24 cellular contexts compared by ENCODE assay signal in genomic region chr17:77742579-77742978, GRCh38.
DNase-seq lines count a peak whose midpoint lies in the region; ATAC-seq and TF ChIP-seq lines count a peak whose summit lies in the region.
"Had no signal": no experiment of that assay in that cellular context is flagged by ENCODE, and none has a peak within 500 bp of the region (broad histone marks: within the 10 kb centered on the region; RNA-seq: fewer than 3 reads in every experiment).

No MANE protein-coding gene starts in this region.

- H3K4me1 Mint-ChIP-seq in endodermal cell: peaks cover 20% of the 10 kb centered on the region

- H2BK120ac ChIP-seq in neuronal stem cell (ENCODE audit: low read depth, low read length): no peak overlapping the region

- no peak overlapping the region for H3K23ac ChIP-seq in neuronal stem cell (ENCODE audit: low read depth, low read length, poor library complexity)

- H3K36me3 ChIP-seq in HUES64 (ENCODE audit: insufficient read depth, low read length): no peaks in the 10 kb centered on the region
- H3K36me3 ChIP-seq in endodermal cell (ENCODE audit: control insufficient read depth, insufficient read depth, low read length): no peaks in the 10 kb centered on the region
- no peaks in the 10 kb centered on the region for H3K36me3 ChIP-seq in neuronal stem cell (replicated peaks in 1 of 2; ENCODE audit: control insufficient read depth in 2 of 2, insufficient read depth in 2 of 2, low read length in 2 of 2)
- no peaks in the 10 kb centered on the region for H3K36me3 ChIP-seq in lower lobe of right lung
- H3K36me3 ChIP-seq: HAP-1 had no signal

- H3K4me2 ChIP-seq in neuronal stem cell (ENCODE audit: insufficient read depth, low read length, poor library complexity, severe bottlenecking): no peak overlapping the region
- H3K4me2 ChIP-seq: PC-9 had no signal

- peaks cover 41% of the 10 kb centered on the region for H3K27me3 Mint-ChIP-seq in endodermal cell (ENCODE audit: insufficient read depth)

- H3K79me1 ChIP-seq in neuronal stem cell (ENCODE audit: low read depth, low read length): no peaks in the 10 kb centered on the region

- H3K14ac ChIP-seq in neuronal stem cell (ENCODE audit: low read length): no peak overlapping the region

- H3K27ac Mint-ChIP-seq in endodermal cell: no peak overlapping the region
- H3K27ac Mint-ChIP-seq: HFFc6 had no signal

- H2AK5ac ChIP-seq in neuronal stem cell (ENCODE audit: low read depth, low read length): no peak overlapping the region

- no peak overlapping the region for H2BK5ac ChIP-seq in neuronal stem cell (ENCODE audit: low read length)

- no peak overlapping the region for H4K8ac ChIP-seq in neuronal stem cell (ENCODE audit: low read depth, low read length)

- DNase-seq in ELF-1 (ENCODE audit: low read depth, low spot score) (peak; percentile 45), endodermal cell (peak; percentile 49), neuronal stem cell (ENCODE audit: low spot score) (peak; percentile 74), lower lobe of right lung (no peak), Right ventricle myocardium superior (no peak), OCI-M2 (lab: John Stamatoyannopoulos, UW; ENCODE audit: unreplicated experiment) (no peak), middle frontal gyrus (ENCODE audit: extremely low spot score, low spot score) (no peak)
- DNase-seq: 8988T, ACHN, Calu3, DMS79 treated with DMSO at 0.1 percent for 48 hours, HFFc6, MV-4-11, NCI-H1105 treated with DMSO at 0.1 percent for 48 hours, NCI-H2029, NCI-H446, NCI-H524 treated with DMSO at 0.1 percent for 48 hours, NCI-H774, PC-9, SHP77 had no signal

- H4K91ac ChIP-seq in neuronal stem cell (ENCODE audit: low read depth, low read length, poor library complexity): no peak overlapping the region

- no peak overlapping the region for H3K4me3 Mint-ChIP-seq in endodermal cell
- H3K4me3 Mint-ChIP-seq: HFFc6 had no signal

- H3K27me3 ChIP-seq in HUES64 (ENCODE audit: insufficient read depth, low read length) (peaks cover 25% of the 10 kb centered on the region), endodermal cell (ENCODE audit: control insufficient read depth, insufficient read depth, low read length, poor library complexity, severe bottlenecking) (peaks cover 16% of the 10 kb centered on the region), neuronal stem cell (ENCODE audit: control insufficient read depth in 3 of 3, insufficient read depth in 3 of 3, low read depth in 1 of 3, low read length in 3 of 3) (peaks cover 0 to 7% (median 0%) of the 10 kb centered on the region in 3 experiments), lower lobe of right lung (ENCODE audit: low read depth) (no peaks in the 10 kb centered on the region)

- no peak overlapping the region for H2AFZ ChIP-seq in neuronal stem cell (ENCODE audit: low read length)
- H2AFZ ChIP-seq: PC-9 had no signal

- H3K4me3 ChIP-seq in HUES64 (ENCODE audit: low read length) (no peak overlapping the region), endodermal cell (ENCODE audit: low read length) (no peak overlapping the region), neuronal stem cell (ENCODE audit: low read length in 2 of 2) (no peak overlapping the region), lower lobe of right lung (no peak overlapping the region)
- H3K4me3 ChIP-seq: HAP-1, K562, PC-9 had no signal

- H2BK15ac ChIP-seq in neuronal stem cell (ENCODE audit: low read length): no peak overlapping the region

- WGBS in HUES64: 64% methylated on average over 7 of the region's 8 CpGs
- WGBS in endodermal cell (ENCODE audit: insufficient coverage in 1 of 2, insufficient read length in 1 of 2), 2 experiments: 74 to 80% methylated on average over 7 to 8 of the region's 8 CpGs
- WGBS in neuronal stem cell (ENCODE audit: extremely low coverage in 2 of 2, insufficient read length in 2 of 2, insufficient replicate concordance in 1 of 2), 2 donors: no CpG with 5 or more reads among the region's 8 CpGs

- H3K4me1 ChIP-seq in HUES64 (ENCODE audit: insufficient read depth, low read length) (peaks cover 24% of the 10 kb centered on the region; the same call in 1 of the 2 replicates), endodermal cell (ENCODE audit: control insufficient read depth, insufficient read depth, low read length) (peaks cover 3% of the 10 kb centered on the region), neuronal stem cell (ENCODE audit: control insufficient read depth in 2 of 2, insufficient read depth in 1 of 2, low read depth in 1 of 2, low read length in 2 of 2) (peaks cover 3 to 35% of the 10 kb centered on the region in 2 donors), lower lobe of right lung (peaks cover 8% of the 10 kb centered on the region)

- H3K9me3 ChIP-seq in HUES64 (ENCODE audit: insufficient read depth, low read depth, low read length) (no peaks in the 10 kb centered on the region), endodermal cell (ENCODE audit: control insufficient read depth, low read length) (no peaks in the 10 kb centered on the region), neuronal stem cell (replicated peaks in 1 of 2; ENCODE audit: control insufficient read depth in 2 of 2, insufficient read depth in 1 of 2, low read depth in 1 of 2, low read length in 2 of 2) (peaks cover 4 to 11% of the 10 kb centered on the region in 2 donors), lower lobe of right lung (no peaks in the 10 kb centered on the region)
- H3K9me3 ChIP-seq: HAP-1 had no signal

- no peak overlapping the region for H3K4ac ChIP-seq in neuronal stem cell (ENCODE audit: low read length)

- no peak for TF ChIP-seq CTCF in endodermal cell (conservative IDR thresholded peaks at IDR 0.05)
- no peak for TF ChIP-seq CTCF in lower lobe of right lung (IDR thresholded peaks at IDR 0.05)

- H3K9ac ChIP-seq in HUES64 (ENCODE audit: low read depth, low read length) (0 out of 2 replicates have a peak overlapping the region, but pooled peaks have one; percentile 20), endodermal cell (ENCODE audit: extremely low read depth, low read length, poor library complexity, severe bottlenecking) (no peak overlapping the region), neuronal stem cell (ENCODE audit: low read depth, low read length, poor library complexity) (no peak overlapping the region)

- H3K18ac ChIP-seq in neuronal stem cell (ENCODE audit: low read length): peak overlapping the region; percentile 1

- H2BK12ac ChIP-seq in neuronal stem cell (ENCODE audit: low read length): no peak overlapping the region

- H3K9me3 Mint-ChIP-seq in endodermal cell: peaks cover 3% of the 10 kb centered on the region

- H3K27ac ChIP-seq in HUES64 (ENCODE audit: low read depth, low read length) (peak overlapping the region; percentile 56; the same call in 1 of the 2 replicates), endodermal cell (ENCODE audit: low read depth, low read length) (no peak overlapping the region), neuronal stem cell (replicated peaks; ENCODE audit: low read length) (peak overlapping the region; percentile 12), lower lobe of right lung (no peak overlapping the region)
- H3K27ac ChIP-seq: HL-60, PC-9 had no signal

- H3K36me3 Mint-ChIP-seq in endodermal cell (ENCODE audit: low read depth): no peaks in the 10 kb centered on the region

- intact Hi-C loops in lower lobe of right lung (cut with DNase I) (no loop called here), Right ventricle myocardium superior (cut with DNase I) (no loop called here)

- ATAC-seq in lower lobe of right lung (no peak), Right ventricle myocardium superior (ENCODE audit: poor library complexity) (no peak)
- ATAC-seq: K562 had no signal

Comparison
In these comparisons a context has a peak if more than half of its experiments do, and no peak if none do; other contexts are left out.
1. DNase-seq: peak in ELF-1 (single experiment), endodermal cell (single experiment) and neuronal stem cell (single experiment); none in lower lobe of right lung (single experiment), Right ventricle myocardium superior (single experiment), OCI-M2 (single experiment) and middle frontal gyrus (single experiment).
2. H3K27ac ChIP-seq: peak in HUES64 (single experiment) and neuronal stem cell (single experiment); none in endodermal cell (single experiment) and lower lobe of right lung (single experiment).